In genomic region chr16:11307639-11308492, GRCh38 we compare ENCODE assay signal across 27 cellular contexts. TPM values are rescaled to one million over a fixed set of nuclear protein-coding genes. Genes with fewer than 3 reads are reported as not detected.
DNase-seq lines count a peak whose midpoint lies in the region; ATAC-seq and TF ChIP-seq lines count a peak whose summit lies in the region.
"Had no signal": no experiment of that assay in that cellular context is flagged by ENCODE, and none has a peak within 500 bp of the region (broad histone marks: within the 10 kb centered on the region; RNA-seq: fewer than 3 reads in every experiment).

No MANE protein-coding gene starts in this region.

- no peak overlapping the region for H3K9ac ChIP-seq in OCI-LY1 (ENCODE audit: low read length)

- no peak overlapping the region for H3K4me3 ChIP-seq in OCI-LY1 (ENCODE audit: low read depth, low read length, poor library complexity, severe bottlenecking)
- H3K4me3 ChIP-seq in right lobe of liver: no peak overlapping the region
- H3K4me3 ChIP-seq: A549, body of pancreas, K562, skin epidermis had no signal

- no peaks in the 10 kb centered on the region for H3K36me3 Mint-ChIP-seq in activated CD8-positive, alpha-beta T cell treated with anti-CD3 and anti-CD28 coated beads, Interleukin-2, amount 10 ng/mL, durations not matched to agents 7 days and 5 days (ENCODE audit: low read depth)
- no peaks in the 10 kb centered on the region for H3K36me3 Mint-ChIP-seq in activated CD8-positive, alpha-beta T cell treated with anti-CD3 and anti-CD28 coated beads for 36 hours (ENCODE audit: low read depth)
- no peaks in the 10 kb centered on the region for H3K36me3 Mint-ChIP-seq in stimulated activated memory B cell treated with anti-CD40 and anti-IgM and Interleukin-4, amounts not matched to agents 10 μg/mL and 1 μg/mL and 100 μg/mL, for 72 hours
- H3K36me3 Mint-ChIP-seq: activated naive CD4-positive, alpha-beta T cell treated with anti-CD3 and anti-CD28 coated beads, Interleukin-2, amount 50 U/mL, for 72 hours; T-cell had no signal

- no peak for DNase-seq in activated CD8-positive, alpha-beta T cell treated with anti-CD3 and anti-CD28 coated beads, Interleukin-2, amount 10 ng/mL, durations not matched to agents 7 days and 5 days
- no peak for DNase-seq in activated CD8-positive, alpha-beta T cell treated with anti-CD3 and anti-CD28 coated beads for 36 hours
- no peak for DNase-seq in right lobe of liver
- DNase-seq in stimulated activated CD4-positive, alpha-beta T cell treated with anti-CD3 and anti-CD28 coated beads, Interleukin-2, amount 100 ng/mL, for 24 hours: no peak
- no peak for DNase-seq in NCI-H1105 treated with DMSO at 0.1 percent for 48 hours (lab: John Stamatoyannopoulos, UW)
- DNase-seq: activated CD4-positive, alpha-beta memory T cell treated with anti-CD3 and anti-CD28 coated beads, Interleukin-2, amount 10 ng/mL, durations not matched to agents 7 days and 5 days; activated T-cell treated with anti-CD3 and anti-CD28 coated beads, Interleukin-2, amount 50 U/mL, for 48 hours; body of pancreas; C1 segment of cervical spinal cord; DMS 273 treated with DMSO at 0.1 percent for 48 hours; endodermal cell; NCI-H1105; NCI-H524 treated with DMSO at 0.1 percent for 48 hours; posterior cingulate gyrus; Right ventricle myocardium superior; stimulated activated CD4-positive, alpha-beta T cell treated with anti-CD3 and anti-CD28 coated beads, Interleukin-4, amount 100 ng/mL, for 24 hours; substantia nigra had no signal

- H3K9me3 ChIP-seq in OCI-LY1 (ENCODE audit: low read length) (peaks cover 12% of the 10 kb centered on the region; the same call in 1 of the 2 replicates), right lobe of liver (no peaks in the 10 kb centered on the region)
- H3K9me3 ChIP-seq: A549, body of pancreas had no signal

- no peaks in the 10 kb centered on the region for H4K20me1 ChIP-seq in OCI-LY1 (ENCODE audit: insufficient read depth, low read length)

- no peaks in the 10 kb centered on the region for H3F3A ChIP-seq in OCI-LY1 (ENCODE audit: insufficient read depth, low read length)

- no peak overlapping the region for H3K4me2 ChIP-seq in OCI-LY1 (ENCODE audit: low read length)
- H3K4me2 ChIP-seq: A549 had no signal

- H3K9me2 ChIP-seq in OCI-LY1 (ENCODE audit: low read depth, low read length): no peaks in the 10 kb centered on the region

- peak overlapping the region; percentile 94 for H3K27ac ChIP-seq in OCI-LY1 (ENCODE audit: low read depth, low read length, poor library complexity, severe bottlenecking)
- peak overlapping the region in 2 of 3 donors; percentile 6 to 57 for H3K27ac ChIP-seq in right lobe of liver
- H3K27ac ChIP-seq: A549, body of pancreas, VCaP had no signal

- H3K79me2 ChIP-seq in OCI-LY1 (ENCODE audit: insufficient read depth, low read length): no peaks in the 10 kb centered on the region

- no peak for TF ChIP-seq CTCF in activated CD8-positive, alpha-beta T cell treated with anti-CD3 and anti-CD28 coated beads for 36 hours (IDR thresholded peaks at IDR 0.05)
- no peak for TF ChIP-seq CTCF in OCI-LY1 (IDR thresholded peaks at IDR 0.05; ENCODE audit: low read length)
- no peak for TF ChIP-seq CTCF in right lobe of liver (IDR thresholded peaks at IDR 0.05)

- no peak for ATAC-seq in activated CD8-positive, alpha-beta T cell treated with anti-CD3 and anti-CD28 coated beads, Interleukin-2, amount 10 ng/mL, durations not matched to agents 7 days and 5 days
- ATAC-seq in activated CD8-positive, alpha-beta T cell treated with anti-CD3 and anti-CD28 coated beads for 36 hours: no peak
- peak in 3 of 4 donors; percentile 8 to 31 (median 25) for ATAC-seq in right lobe of liver
- ATAC-seq in stimulated activated memory B cell treated with anti-CD40 and anti-IgM and Interleukin-4, amounts not matched to agents 10 μg/mL and 1 μg/mL and 100 μg/mL, for 72 hours: no peak
- no peak for ATAC-seq in HG02885 (IDR thresholded peaks at IDR 0.05; ENCODE audit: poor library complexity, unreplicated experiment)
- ATAC-seq: body of pancreas, K562, T-cell had no signal

- peaks cover 68% of the 10 kb centered on the region for H3K4me1 Mint-ChIP-seq in activated CD8-positive, alpha-beta T cell treated with anti-CD3 and anti-CD28 coated beads, Interleukin-2, amount 10 ng/mL, durations not matched to agents 7 days and 5 days (ENCODE audit: low read depth)
- H3K4me1 Mint-ChIP-seq in activated CD8-positive, alpha-beta T cell treated with anti-CD3 and anti-CD28 coated beads for 36 hours (ENCODE audit: low read depth): peaks cover 36% of the 10 kb centered on the region
- H3K4me1 Mint-ChIP-seq in stimulated activated memory B cell treated with anti-CD40 and anti-IgM and Interleukin-4, amounts not matched to agents 10 μg/mL and 1 μg/mL and 100 μg/mL, for 72 hours: peaks cover 65% of the 10 kb centered on the region

- intact Hi-C loops in activated CD8-positive, alpha-beta T cell treated with anti-CD3 and anti-CD28 coated beads for 36 hours (cut with micrococcal nuclease): no loop called here
- intact Hi-C loops in right lobe of liver (cut with DNase I): no loop called here

- H3K27me3 ChIP-seq in OCI-LY1 (ENCODE audit: insufficient read depth, low read length): no peaks in the 10 kb centered on the region
- no peaks in the 10 kb centered on the region for H3K27me3 ChIP-seq in right lobe of liver
- H3K27me3 ChIP-seq: body of pancreas had no signal

- H3K4me1 ChIP-seq in OCI-LY1 (ENCODE audit: insufficient read depth, low read length, severe bottlenecking): peaks cover 60% of the 10 kb centered on the region
- peaks cover 0 to 15% (median 0%) of the 10 kb centered on the region in 4 donors for H3K4me1 ChIP-seq in right lobe of liver

- no peaks in the 10 kb centered on the region for H3K9me3 Mint-ChIP-seq in activated CD8-positive, alpha-beta T cell treated with anti-CD3 and anti-CD28 coated beads, Interleukin-2, amount 10 ng/mL, durations not matched to agents 7 days and 5 days (ENCODE audit: insufficient read depth)
- H3K9me3 Mint-ChIP-seq in activated CD8-positive, alpha-beta T cell treated with anti-CD3 and anti-CD28 coated beads for 36 hours: no peaks in the 10 kb centered on the region
- H3K9me3 Mint-ChIP-seq in stimulated activated memory B cell treated with anti-CD40 and anti-IgM and Interleukin-4, amounts not matched to agents 10 μg/mL and 1 μg/mL and 100 μg/mL, for 72 hours: peaks cover 3% of the 10 kb centered on the region
- H3K9me3 Mint-ChIP-seq: activated CD4-positive, alpha-beta memory T cell treated with anti-CD3 and anti-CD28 coated beads, Interleukin-2, amount 10 ng/mL, durations not matched to agents 7 days and 5 days; activated naive CD4-positive, alpha-beta T cell treated with anti-CD3 and anti-CD28 coated beads, Interleukin-2, amount 50 U/mL, for 72 hours; endodermal cell; T-cell had no signal

- H3K36me3 ChIP-seq in OCI-LY1 (ENCODE audit: insufficient read depth, low read length) (no peaks in the 10 kb centered on the region), right lobe of liver (no peaks in the 10 kb centered on the region)

- CTCF ChIA-PET in activated CD8-positive, alpha-beta T cell treated with anti-CD3 and anti-CD28 coated beads, Interleukin-2, amount 10 ng/mL, durations not matched to agents 7 days and 5 days (lab: Charles Lee): interaction anchor here (1.5 kb wide), 1 partner anchor 10 kb away, joined by 3 read pairs; no protein-coding TSS in a partner anchor
- CTCF ChIA-PET in activated CD8-positive, alpha-beta T cell treated with anti-CD3 and anti-CD28 coated beads for 36 hours (lab: Charles Lee): no interaction called here

- POLR2A ChIA-PET in activated CD8-positive, alpha-beta T cell treated with anti-CD3 and anti-CD28 coated beads, Interleukin-2, amount 10 ng/mL, durations not matched to agents 7 days and 5 days (lab: Charles Lee): interaction anchor here (0.7 to 0.9 kb wide), 2 partner anchors 21 to 80 kb away, joined by 3 to 4 read pairs; no protein-coding TSS in a partner anchor
- POLR2A ChIA-PET in activated CD8-positive, alpha-beta T cell treated with anti-CD3 and anti-CD28 coated beads for 36 hours (lab: Charles Lee): interaction anchor here (0.6 to 1.2 kb wide), 4 partner anchors 9 to 315 kb away, joined by 3 to 4 read pairs (median 3); partner anchors contain the start of gene RMI2

- no peak overlapping the region for H2AFZ ChIP-seq in OCI-LY1 (ENCODE audit: low read length)

- peak overlapping the region; percentile 52 for H3K27ac Mint-ChIP-seq in activated CD8-positive, alpha-beta T cell treated with anti-CD3 and anti-CD28 coated beads, Interleukin-2, amount 10 ng/mL, durations not matched to agents 7 days and 5 days
- no peak overlapping the region for H3K27ac Mint-ChIP-seq in activated CD8-positive, alpha-beta T cell treated with anti-CD3 and anti-CD28 coated beads for 36 hours
- H3K27ac Mint-ChIP-seq in stimulated activated memory B cell treated with anti-CD40 and anti-IgM and Interleukin-4, amounts not matched to agents 10 μg/mL and 1 μg/mL and 100 μg/mL, for 72 hours: peak overlapping the region; percentile 81
- H3K27ac Mint-ChIP-seq: activated CD4-positive, alpha-beta memory T cell treated with anti-CD3 and anti-CD28 coated beads, Interleukin-2, amount 10 ng/mL, durations not matched to agents 7 days and 5 days; activated naive CD4-positive, alpha-beta T cell treated with anti-CD3 and anti-CD28 coated beads, Interleukin-2, amount 50 U/mL, for 72 hours; endodermal cell; T-cell had no signal

- WGBS in right lobe of liver (ENCODE audit: insufficient coverage, low coverage, low lambda C conversion rate, missing lambda C conversion rate): 96% methylated on average over 7 of the region's 21 CpGs

- H3K4me3 Mint-ChIP-seq in activated CD8-positive, alpha-beta T cell treated with anti-CD3 and anti-CD28 coated beads, Interleukin-2, amount 10 ng/mL, durations not matched to agents 7 days and 5 days: no peak overlapping the region
- H3K4me3 Mint-ChIP-seq in activated CD8-positive, alpha-beta T cell treated with anti-CD3 and anti-CD28 coated beads for 36 hours: no peak overlapping the region
- H3K4me3 Mint-ChIP-seq in stimulated activated memory B cell treated with anti-CD40 and anti-IgM and Interleukin-4, amounts not matched to agents 10 μg/mL and 1 μg/mL and 100 μg/mL, for 72 hours: no peak overlapping the region
- H3K4me3 Mint-ChIP-seq: activated CD4-positive, alpha-beta memory T cell treated with anti-CD3 and anti-CD28 coated beads, Interleukin-2, amount 10 ng/mL, durations not matched to agents 7 days and 5 days; endodermal cell; T-cell had no signal

- peaks cover 3% of the 10 kb centered on the region for H3K27me3 Mint-ChIP-seq in activated CD8-positive, alpha-beta T cell treated with anti-CD3 and anti-CD28 coated beads, Interleukin-2, amount 10 ng/mL, durations not matched to agents 7 days and 5 days (ENCODE audit: low read depth)
- no peaks in the 10 kb centered on the region for H3K27me3 Mint-ChIP-seq in activated CD8-positive, alpha-beta T cell treated with anti-CD3 and anti-CD28 coated beads for 36 hours
- H3K27me3 Mint-ChIP-seq in stimulated activated memory B cell treated with anti-CD40 and anti-IgM and Interleukin-4, amounts not matched to agents 10 μg/mL and 1 μg/mL and 100 μg/mL, for 72 hours: no peaks in the 10 kb centered on the region
- H3K27me3 Mint-ChIP-seq: T-cell had no signal

- no peak for TF ChIP-seq POLR2A in right lobe of liver (IDR thresholded peaks at IDR 0.05)

RNA-seq across cellular contexts. Expression of gene PRM1, which starts 26.7 kb away (rescaled TPM):
- total RNA-seq in activated CD8-positive, alpha-beta T cell treated with anti-CD3 and anti-CD28 coated beads, Interleukin-2, amount 10 ng/mL, durations not matched to agents 7 days and 5 days: not detected
- total RNA-seq in activated CD8-positive, alpha-beta T cell treated with anti-CD3 and anti-CD28 coated beads for 36 hours: not detected
- not detected for total RNA-seq in right lobe of liver
- total RNA-seq: activated CD4-positive, alpha-beta memory T cell treated with anti-CD3 and anti-CD28 coated beads, Interleukin-2, amount 10 ng/mL, durations not matched to agents 7 days and 5 days; activated naive CD4-positive, alpha-beta T cell treated with anti-CD3 and anti-CD28 coated beads, Interleukin-2, amount 50 U/mL, for 72 hours; body of pancreas; endodermal cell; K562; lower leg skin; Right ventricle myocardium superior; T-cell had no signal

RNA-seq across cellular contexts. Expression of gene PRM2, which starts 31.6 kb away (rescaled TPM):
- not detected for total RNA-seq in activated CD8-positive, alpha-beta T cell treated with anti-CD3 and anti-CD28 coated beads, Interleukin-2, amount 10 ng/mL, durations not matched to agents 7 days and 5 days
- not detected for total RNA-seq in activated CD8-positive, alpha-beta T cell treated with anti-CD3 and anti-CD28 coated beads for 36 hours
- total RNA-seq in right lobe of liver: not detected
- total RNA-seq: activated CD4-positive, alpha-beta memory T cell treated with anti-CD3 and anti-CD28 coated beads, Interleukin-2, amount 10 ng/mL, durations not matched to agents 7 days and 5 days; activated naive CD4-positive, alpha-beta T cell treated with anti-CD3 and anti-CD28 coated beads, Interleukin-2, amount 50 U/mL, for 72 hours; body of pancreas; endodermal cell; K562; Right ventricle myocardium superior; T-cell had no signal

RNA-seq across cellular contexts. Expression of gene PRM3, which starts 34.4 kb away (rescaled TPM):
- not detected for total RNA-seq in activated CD8-positive, alpha-beta T cell treated with anti-CD3 and anti-CD28 coated beads, Interleukin-2, amount 10 ng/mL, durations not matched to agents 7 days and 5 days
- total RNA-seq in activated CD8-positive, alpha-beta T cell treated with anti-CD3 and anti-CD28 coated beads for 36 hours: not detected
- total RNA-seq in right lobe of liver: not detected
- total RNA-seq: activated CD4-positive, alpha-beta memory T cell treated with anti-CD3 and anti-CD28 coated beads, Interleukin-2, amount 10 ng/mL, durations not matched to agents 7 days and 5 days; activated naive CD4-positive, alpha-beta T cell treated with anti-CD3 and anti-CD28 coated beads, Interleukin-2, amount 50 U/mL, for 72 hours; body of pancreas; endodermal cell; K562; lower leg skin; Right ventricle myocardium superior; T-cell had no signal

RNA-seq across cellular contexts. Expression of gene RMI2, which starts 37.4 kb away (rescaled TPM):
- total RNA-seq in activated CD8-positive, alpha-beta T cell treated with anti-CD3 and anti-CD28 coated beads, Interleukin-2, amount 10 ng/mL, durations not matched to agents 7 days and 5 days: 10 to 100 TPM; 65.6 to 67.0 TPM
- 10 to 100 TPM; 53.1 to 57.7 TPM for total RNA-seq in activated CD8-positive, alpha-beta T cell treated with anti-CD3 and anti-CD28 coated beads for 36 hours
- total RNA-seq in right lobe of liver: 1 to 10 TPM in 3 of 6 experiments, under 1 TPM in 3; 0.37 to 2.9 (median 1.0) TPM

RNA-seq across cellular contexts. Expression of gene TNP2, which starts 38.7 kb away (rescaled TPM):
- total RNA-seq in activated CD8-positive, alpha-beta T cell treated with anti-CD3 and anti-CD28 coated beads, Interleukin-2, amount 10 ng/mL, durations not matched to agents 7 days and 5 days: not detected
- not detected for total RNA-seq in activated CD8-positive, alpha-beta T cell treated with anti-CD3 and anti-CD28 coated beads for 36 hours
- not detected for total RNA-seq in right lobe of liver
- total RNA-seq: activated CD4-positive, alpha-beta memory T cell treated with anti-CD3 and anti-CD28 coated beads, Interleukin-2, amount 10 ng/mL, durations not matched to agents 7 days and 5 days; activated naive CD4-positive, alpha-beta T cell treated with anti-CD3 and anti-CD28 coated beads, Interleukin-2, amount 50 U/mL, for 72 hours; body of pancreas; endodermal cell; K562; lower leg skin; Right ventricle myocardium superior; T-cell had no signal

Comparison
In these comparisons a context has a peak if more than half of its experiments do, and no peak if none do; other contexts are left out.
1. ATAC-seq: peak in right lobe of liver (3 of 4); none in activated CD8-positive, alpha-beta T cell treated with anti-CD3 and anti-CD28 coated beads, Interleukin-2, amount 10 ng/mL, durations not matched to agents 7 days and 5 days (single experiment), activated CD8-positive, alpha-beta T cell treated with anti-CD3 and anti-CD28 coated beads for 36 hours (single experiment), stimulated activated memory B cell treated with anti-CD40 and anti-IgM and Interleukin-4, amounts not matched to agents 10 μg/mL and 1 μg/mL and 100 μg/mL, for 72 hours (single experiment) and HG02885 (single experiment).